In genomic region chrX:8731579-8732395, GRCh38 we compare ENCODE assay signal across 8 cellular contexts. TPM values are rescaled to one million over a fixed set of nuclear protein-coding genes. Genes with fewer than 3 reads are reported as not detected.
DNase-seq lines count a peak whose midpoint lies in the region; ATAC-seq and TF ChIP-seq lines count a peak whose summit lies in the region.

Gene ANOS1, minus strand, starts transcription at chrX:8732137. Its CDS starts 101 bp downstream, at chrX:8732036.

- H4K20me1 ChIP-seq in mammary epithelial cell (ENCODE audit: insufficient read depth, low read length) = no peaks in the 10 kb centered on the region

- H3K9ac ChIP-seq in HUES64 (ENCODE audit: low read depth, low read length) (peak within 1 kb of the TSS; percentile 49), mammary epithelial cell (ENCODE audit: insufficient read depth, low read length) (no peak within 1 kb of the TSS)

- no peaks in the 10 kb centered on the region for H3K9me3 ChIP-seq in A673 (ENCODE audit: low read depth, low read length, poor library complexity, severe bottlenecking)
- H3K9me3 ChIP-seq in HUES64 (ENCODE audit: insufficient read depth, low read depth, low read length) = no peaks in the 10 kb centered on the region
- no peaks in the 10 kb centered on the region for H3K9me3 ChIP-seq in mammary epithelial cell (replicated peaks; ENCODE audit: insufficient read depth, low read length)
- no peaks in the 10 kb centered on the region for H3K9me3 ChIP-seq in testis

- no peak for TF ChIP-seq CTCF in A673 (conservative IDR thresholded peaks at IDR 0.05; ENCODE audit: low read depth, low read length)
- no peak for TF ChIP-seq CTCF in mammary epithelial cell (conservative IDR thresholded peaks at IDR 0.05 in 1 of 2, IDR thresholded peaks at IDR 0.05 in 1 of 2; ENCODE audit: extremely low read depth in 1 of 2, insufficient read depth in 1 of 2, low read depth in 1 of 2, low read length in 2 of 2)
- no peak for TF ChIP-seq CTCF in testis (IDR thresholded peaks at IDR 0.05)

- under 1% methylated on average over 82 of the region's 87 CpGs for WGBS in HUES64
- 1% methylated on average over 24 of the region's 87 CpGs for WGBS in mammary epithelial cell (ENCODE audit: low coverage, missing lambda C conversion rate)
- 0% methylated on average over 1 of the region's 87 CpGs; no CpG with 5 or more reads in 1 of the 2 donors for WGBS in testis, 2 donors

- H3K4me3 ChIP-seq in A673 (ENCODE audit: low read depth, low read length, poor library complexity, severe bottlenecking) (peak within 1 kb of the TSS; percentile 40), HUES64 (ENCODE audit: low read length) (peak within 1 kb of the TSS; percentile 78), mammary epithelial cell (replicated peaks in 1 of 3; ENCODE audit: insufficient read depth in 1 of 3, low read depth in 2 of 3, low read length in 3 of 3) (peak within 1 kb of the TSS; percentile 48 to 58 (median 56)), testis (peak within 1 kb of the TSS; percentile 40 to 63)

- peak; percentile 19 for DNase-seq in A673 (ENCODE audit: low spot score)
- peak; percentile 38 for DNase-seq in mammary epithelial cell
- DNase-seq in left lobe of liver (ENCODE audit: low spot score) = peak; percentile 41
- peak; percentile 83 for DNase-seq in testis
- no peak for DNase-seq in COR-L47 (lab: John Stamatoyannopoulos, UW)

- TF ChIP-seq POLR2A in testis (IDR thresholded peaks at IDR 0.05) = no peak

- no peaks in the 10 kb centered on the region for H3K36me3 ChIP-seq in A673 (ENCODE audit: insufficient read depth, low read length, poor library complexity, severe bottlenecking)
- H3K36me3 ChIP-seq in HUES64 (ENCODE audit: insufficient read depth, low read length) = no peaks in the 10 kb centered on the region
- H3K36me3 ChIP-seq in mammary epithelial cell (ENCODE audit: insufficient read depth, low read length) = no peaks in the 10 kb centered on the region
- no peaks in the 10 kb centered on the region for H3K36me3 ChIP-seq in testis (ENCODE audit: low read depth, missing control alignments)

- H2AFZ ChIP-seq in mammary epithelial cell (ENCODE audit: low read depth, low read length) = peak within 1 kb of the TSS; percentile 83

- dilution Hi-C loops in mammary epithelial cell (cut with HindIII; ENCODE audit: low sequenced_read_pairs) = no loop called here

- H3K27ac ChIP-seq in A673 (ENCODE audit: low read depth, low read length, poor library complexity, severe bottlenecking) (no peak within 1 kb of the TSS), HUES64 (ENCODE audit: low read depth, low read length) (no peak within 1 kb of the TSS), mammary epithelial cell (ENCODE audit: insufficient read depth, low read depth, low read length) (no peak within 1 kb of the TSS), testis (no peak within 1 kb of the TSS)

- peaks cover 25% of the 10 kb centered on the region for H3K27me3 ChIP-seq in A673 (replicated peaks; ENCODE audit: insufficient read depth, low read depth, low read length, poor library complexity)
- H3K27me3 ChIP-seq in HUES64 (ENCODE audit: insufficient read depth, low read length) = peaks cover 49% of the 10 kb centered on the region
- no peaks in the 10 kb centered on the region for H3K27me3 ChIP-seq in mammary epithelial cell (ENCODE audit: insufficient read depth, low read length)
- no peaks in the 10 kb centered on the region for H3K27me3 ChIP-seq in testis

- POLR2A ChIA-PET in A673 (lab: Charles Lee; ENCODE audit: low non-redundant PET) = no interaction called here

- peak; percentile 80 for ATAC-seq in left lobe of liver
- ATAC-seq in GM19467 (IDR thresholded peaks at IDR 0.05; ENCODE audit: unreplicated experiment) = no peak
- no peak for ATAC-seq in HG03045 (IDR thresholded peaks at IDR 0.05; ENCODE audit: unreplicated experiment)

- intact Hi-C loops in A673 (cut with micrococcal nuclease; ENCODE audit: unreplicated experiment) = loop anchor here (10.0 kb wide), 1 partner anchor 287 kb away; no protein-coding TSS in a partner anchor
- intact Hi-C loops in mammary epithelial cell (cut with micrococcal nuclease) = no loop called here
- intact Hi-C loops in testis (cut with DNase I; ENCODE audit: low total_unique reads) = no loop called here

- CTCF ChIA-PET in A673 (lab: Charles Lee) = no interaction called here
- CTCF ChIA-PET in mammary epithelial cell (lab: Charles Lee; ENCODE audit: low non-redundant PET) = interaction anchor here (0.7 kb wide), 1 partner anchor 946 kb away, joined by 3 read pairs; no protein-coding TSS in a partner anchor

- H3K4me2 ChIP-seq in mammary epithelial cell (ENCODE audit: insufficient read depth, low read depth, low read length) = peak within 1 kb of the TSS; percentile 85

- BruUV-seq in A673 (replicated peaks; lab: Mats Ljungman, UMichigan) (no TSS peak), mammary epithelial cell (replicated peaks; lab: Mats Ljungman, UMichigan) (no TSS peak)

- in situ Hi-C loops in mammary epithelial cell (cut with MboI; ENCODE audit: low sequenced_read_pairs in 2 of 2) = loop anchor here (10.0 to 25.0 kb wide), 2 partner anchors 737 to 744 kb away; no protein-coding TSS in a partner anchor

- no peaks in the 10 kb centered on the region for H3K79me2 ChIP-seq in mammary epithelial cell (ENCODE audit: insufficient read depth, low read length)

- H3K4me1 ChIP-seq in A673 (ENCODE audit: insufficient read depth, low read length, poor library complexity, severe bottlenecking) = no peaks in the 10 kb centered on the region
- H3K4me1 ChIP-seq in HUES64 (ENCODE audit: insufficient read depth, low read length) = peaks cover 9% of the 10 kb centered on the region; the same call in 1 of the 2 replicates
- no peaks in the 10 kb centered on the region for H3K4me1 ChIP-seq in mammary epithelial cell (ENCODE audit: insufficient read depth, low read length)
- no peaks in the 10 kb centered on the region for H3K4me1 ChIP-seq in testis

RNA-seq across cellular contexts. Expression of gene ANOS1, which starts in this region (rescaled TPM):
- 0.06 and 0.07 TPM in 2 replicates for total RNA-seq in A673 (2021)
- 43.9 TPM for polyA plus RNA-seq in HUES64 (2013, experiment 1 of 2)
- polyA plus RNA-seq in HUES64 (2013, experiment 2 of 2) = 37.7 TPM
- total RNA-seq in mammary epithelial cell = 10 to 100 TPM in 1 of 2 donors, 1 to 10 TPM in 1; 2.0 to 10.5 TPM
- polyA plus RNA-seq in mammary epithelial cell = 8.5 TPM
- polyA minus RNA-seq in mammary epithelial cell = 21.6 TPM
- 0.25 TPM for total RNA-seq in left lobe of liver
- total RNA-seq in testis = 10 to 100 TPM; 29.4 to 37.2 TPM
- 12.3 TPM for polyA plus RNA-seq in testis (ENCODE audit: insufficient read depth, low read depth, low replicate concordance)

Comparison
In these comparisons a context has a peak if more than half of its experiments do, and no peak if none do; other contexts are left out.
1. Peak in DNase-seq and H3K4me3 ChIP-seq in A673; RNA of the gene not detected or under 1 TPM.
2. Peak in DNase-seq and ATAC-seq in left lobe of liver; RNA of the gene not detected or under 1 TPM.